Comparison of ENCODE assay signal across 10 cellular contexts in the genomic region with DNA sequence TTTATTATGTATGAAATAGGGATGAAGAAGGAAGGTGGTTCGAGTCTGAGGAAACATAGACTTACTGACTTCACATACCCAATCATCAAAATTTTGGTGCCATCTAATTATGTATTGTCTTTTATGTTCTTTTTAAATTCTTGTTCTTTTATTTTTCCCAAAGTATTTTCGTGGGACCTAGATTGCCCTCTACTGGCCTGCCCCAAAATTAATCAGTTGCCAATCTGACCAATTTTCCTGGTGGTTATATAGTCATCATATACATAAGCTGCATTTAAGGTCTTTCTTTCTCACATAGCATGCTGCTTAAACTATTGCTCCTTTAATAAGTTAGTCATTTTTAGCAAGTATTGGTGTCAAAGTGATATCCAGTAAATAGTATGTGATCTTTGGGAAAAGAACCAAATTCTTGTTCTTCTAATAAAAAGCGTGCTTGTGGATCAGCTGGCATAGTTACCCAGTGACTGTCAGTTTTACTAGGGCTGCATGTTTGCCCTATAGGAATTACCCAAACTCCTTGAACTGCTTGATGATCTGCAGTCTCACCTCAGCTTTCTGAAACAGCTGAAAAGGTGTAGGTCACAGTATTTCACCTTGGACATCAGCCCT.
DNase-seq lines count a peak whose midpoint lies in the region; ATAC-seq and TF ChIP-seq lines count a peak whose summit lies in the region.
"Had no signal": no experiment of that assay in that cellular context is flagged by ENCODE, and none has a peak within 500 bp of the region (broad histone marks: within the 10 kb centered on the region; RNA-seq: fewer than 3 reads in every experiment).

No MANE protein-coding gene starts in this region.

- H2BK12ac ChIP-seq in mesenchymal stem cell (ENCODE audit: low read length in 2 of 2) = no peak overlapping the region

- H3K4me1 ChIP-seq in mesenchymal stem cell (ENCODE audit: control insufficient read depth, insufficient read depth, low read depth, low read length) (no peaks in the 10 kb centered on the region), aorta (ENCODE audit: control insufficient read depth in 1 of 2, insufficient read depth in 2 of 2, low read length in 2 of 2) (no peaks in the 10 kb centered on the region)
- H3K4me1 ChIP-seq: sigmoid colon had no signal

- intact Hi-C loops in aorta (cut with DNase I) = loop anchor here (2.0 to 10.0 kb wide), 2 partner anchors 272 to 278 kb away; no protein-coding TSS in a partner anchor

- no peak overlapping the region for H4K8ac ChIP-seq in mesenchymal stem cell (ENCODE audit: low read length)

- TF ChIP-seq CTCF in LNCaP clone FGC (IDR thresholded peaks at IDR 0.05; ENCODE audit: control insufficient read depth, extremely low read depth, insufficient read depth) (peak; percentile 66), brain microvascular endothelial cell (IDR thresholded peaks at IDR 0.05; ENCODE audit: low read depth, low read length, missing control alignments) (peak; percentile 66)

- WGBS in mesenchymal stem cell = 48% methylated on average over 2 of the region's 3 CpGs
- 37 to 39% methylated on average over 3 of the region's 3 CpGs for WGBS in aorta, 2 donors

- H3K79me1 ChIP-seq in mesenchymal stem cell (replicated peaks; ENCODE audit: low read length, poor library complexity, severe bottlenecking) = no peaks in the 10 kb centered on the region

- H3K23ac ChIP-seq in mesenchymal stem cell (ENCODE audit: low read length in 2 of 2) = no peak overlapping the region

- peak; percentile 43 for DNase-seq in GM03348 (ENCODE audit: low spot score)
- DNase-seq in LNCaP clone FGC (ENCODE audit: low read depth) = no peak
- DNase-seq in brain microvascular endothelial cell = peak; percentile 9
- DNase-seq in mesenchymal stem cell = peak; percentile 6
- no peak for DNase-seq in aorta
- DNase-seq: SHP77, sigmoid colon had no signal

- H3K4me2 ChIP-seq in mesenchymal stem cell (ENCODE audit: low read length, poor library complexity, severe bottlenecking) = no peak overlapping the region

- H3K4me3 ChIP-seq in LNCaP clone FGC (ENCODE audit: low read depth, low read length) = no peak overlapping the region
- no peak overlapping the region for H3K4me3 ChIP-seq in brain microvascular endothelial cell (ENCODE audit: low read depth, low read length)
- no peak overlapping the region for H3K4me3 ChIP-seq in mesenchymal stem cell (ENCODE audit: insufficient read depth in 1 of 2, low read depth in 1 of 2, low read length in 2 of 2)
- H3K4me3 ChIP-seq in aorta (ENCODE audit: low read length in 2 of 2) = no peak overlapping the region
- H3K4me3 ChIP-seq: sigmoid colon had no signal

- in situ Hi-C loops in brain microvascular endothelial cell (cut with HindIII; ENCODE audit: low pct_ligation_motif_present, low sequenced_read_pairs) = no loop called here

- no peaks in the 10 kb centered on the region for H3K36me3 ChIP-seq in brain microvascular endothelial cell (replicated peaks)
- no peaks in the 10 kb centered on the region for H3K36me3 ChIP-seq in mesenchymal stem cell (ENCODE audit: control insufficient read depth in 1 of 2, insufficient read depth in 2 of 2, low read depth in 1 of 2, low read length in 2 of 2)
- H3K36me3 ChIP-seq in aorta (ENCODE audit: control insufficient read depth in 1 of 2, insufficient read depth in 2 of 2, low read length in 1 of 2) = no peaks in the 10 kb centered on the region
- H3K36me3 ChIP-seq: sigmoid colon had no signal

- H3K4ac ChIP-seq in mesenchymal stem cell (ENCODE audit: low read depth in 1 of 2, low read length in 2 of 2) = no peak overlapping the region

- ATAC-seq in HG03432 (IDR thresholded peaks at IDR 0.05; ENCODE audit: unreplicated experiment) = no peak
- ATAC-seq in aorta (ENCODE audit: low FRiP score) = no peak
- ATAC-seq in GM18498 (IDR thresholded peaks at IDR 0.05; ENCODE audit: unreplicated experiment) = no peak
- ATAC-seq in GM21447 (IDR thresholded peaks at IDR 0.05; ENCODE audit: unreplicated experiment) = no peak

- no peak overlapping the region for H3K9ac ChIP-seq in mesenchymal stem cell (ENCODE audit: low read length)

- no peak overlapping the region for H3K18ac ChIP-seq in mesenchymal stem cell (ENCODE audit: low read depth in 1 of 2, low read length in 2 of 2)

- H3K27ac ChIP-seq in brain microvascular endothelial cell = no peak overlapping the region
- no peak overlapping the region for H3K27ac ChIP-seq in mesenchymal stem cell (ENCODE audit: low read length, poor library complexity, severe bottlenecking)
- no peak overlapping the region for H3K27ac ChIP-seq in aorta (ENCODE audit: low read depth in 1 of 2, low read length in 2 of 2)
- H3K27ac ChIP-seq: sigmoid colon had no signal

- H3K14ac ChIP-seq in mesenchymal stem cell (ENCODE audit: low read length in 2 of 2) = no peak overlapping the region

- no peak overlapping the region for H4K91ac ChIP-seq in mesenchymal stem cell (ENCODE audit: low read length)

- H2BK120ac ChIP-seq in mesenchymal stem cell (ENCODE audit: low read depth, low read length) = no peak overlapping the region

- no peak overlapping the region for H2BK15ac ChIP-seq in mesenchymal stem cell (ENCODE audit: low read depth, poor library complexity, severe bottlenecking)

- no peak overlapping the region for H2AFZ ChIP-seq in mesenchymal stem cell (ENCODE audit: low read depth, low read length)

- no peaks in the 10 kb centered on the region for H3K27me3 ChIP-seq in brain microvascular endothelial cell (replicated peaks)
- peaks cover 22 to 24% of the 10 kb centered on the region in 2 experiments for H3K27me3 ChIP-seq in mesenchymal stem cell (ENCODE audit: control insufficient read depth in 1 of 2, insufficient read depth in 1 of 2, low read length in 2 of 2)
- H3K27me3 ChIP-seq in aorta (ENCODE audit: control insufficient read depth in 1 of 2, insufficient read depth in 2 of 2, low read length in 1 of 2) = no peaks in the 10 kb centered on the region
- H3K27me3 ChIP-seq: sigmoid colon had no signal

- no peak overlapping the region for H2BK5ac ChIP-seq in mesenchymal stem cell (ENCODE audit: low read depth, low read length, poor library complexity, severe bottlenecking)

- no peaks in the 10 kb centered on the region for H3K9me3 ChIP-seq in mesenchymal stem cell (ENCODE audit: control insufficient read depth, low read length)
- H3K9me3 ChIP-seq in aorta (ENCODE audit: control insufficient read depth, low read length) = no peaks in the 10 kb centered on the region
- H3K9me3 ChIP-seq: sigmoid colon had no signal

- H2AK5ac ChIP-seq in mesenchymal stem cell (ENCODE audit: low read length, severe bottlenecking) = no peak overlapping the region

Comparison
In these comparisons a context has a peak if more than half of its experiments do, and no peak if none do; other contexts are left out.
1. DNase-seq: peak in GM03348 (single experiment), brain microvascular endothelial cell (single experiment) and mesenchymal stem cell (single experiment); none in LNCaP clone FGC (single experiment) and aorta (0 of 2).